Comparison of ENCODE assay signal across 35 cellular contexts in the genomic region with DNA sequence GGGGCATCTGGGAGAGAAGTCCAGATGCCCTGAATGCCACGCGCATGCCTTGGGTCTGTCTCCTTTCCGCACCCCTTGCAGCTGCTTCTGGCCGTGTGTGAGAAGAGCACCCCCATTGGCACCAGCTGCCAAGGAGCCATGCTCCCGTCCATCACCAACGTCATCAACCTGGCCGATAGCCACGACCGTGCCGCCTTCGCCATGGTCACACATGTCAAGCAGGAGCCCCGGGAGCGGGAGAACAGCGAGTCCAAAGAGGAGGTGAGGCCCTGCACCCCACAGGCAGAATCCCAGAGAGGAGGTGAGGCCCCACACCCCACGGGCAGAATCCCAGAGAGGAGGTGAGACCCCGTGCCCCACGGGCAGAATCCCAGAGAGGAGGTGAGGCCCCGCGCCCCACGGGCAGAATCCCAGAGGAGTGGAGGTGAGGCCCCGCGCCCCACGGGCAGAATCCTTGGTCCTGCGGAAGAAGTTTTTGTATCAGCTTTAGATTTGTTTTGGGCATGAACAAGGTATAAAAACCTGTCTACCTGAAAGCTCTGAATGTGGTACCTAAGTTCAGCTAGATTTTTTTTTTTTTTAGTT.
"Had no signal": no experiment of that assay in that cellular context is flagged by ENCODE, and none has a peak within 500 bp of the region (broad histone marks: within the 10 kb centered on the region; RNA-seq: fewer than 3 reads in every experiment).

No MANE protein-coding gene starts in this region.

- ATAC-seq: activated T-cell treated with anti-CD3 and anti-CD28 coated beads, Interleukin-2, amount 50 U/mL, for 4 hours; body of pancreas; PC-3; SK-N-SH treated with all-trans-retinoic acid at 6 μM for 48 hours; T-cell; T-helper 17 cell had no signal

- H3K27me3 ChIP-seq: adrenal gland, body of pancreas, breast epithelium, MG63, Peyer's patch had no signal

- DNase-seq: activated B cell treated with CpG ODN at 0.5 μM for 24 hours; activated CD4-positive, alpha-beta memory T cell treated with anti-CD3 and anti-CD28 coated beads for 36 hours; activated CD4-positive, alpha-beta T cell treated with anti-CD3 and anti-CD28 coated beads for 4 hours; activated CD4-positive, alpha-beta T cell treated with anti-CD3 and anti-CD28 coated beads, Interleukin-2, amount 50 U/mL, for 1 hour; activated CD4-positive, CD25-positive, alpha-beta regulatory T cell treated with anti-CD3 and anti-CD28 coated beads, Interleukin-2, amount 50 U/mL, for 72 hours; activated CD8-positive, alpha-beta memory T cell treated with anti-CD3 and anti-CD28 coated beads, Interleukin-2, amount 50 U/mL, for 4 hours; activated naive CD4-positive, alpha-beta T cell; activated T-cell treated with anti-CD3 and anti-CD28 coated beads for 4 hours; activated T-cell treated with anti-CD3 and anti-CD28 coated beads, Interleukin-2, amount 50 U/mL, for 4 hours; adrenal gland; body of pancreas; Kasumi-1; KG1; MG63; NCI-H1048; NCI-H1105 treated with DMSO at 0.1 percent for 48 hours; NCI-H1436; NCI-H1694; NCI-H1930; NCI-H510A; NCI-H526; NCI-H748 treated with DMSO at 0.1 percent for 48 hours; NK-92 treated with Interleukin-12 subunit alpha and Interleukin-12 subunit beta, amount 100 ng/mL, for 24 hours; PC-3; Peyer's patch; RPMI8226; SIG-M5; T-cell; T-helper 17 cell; T-helper 9 cell had no signal

- H3K4me3 ChIP-seq: adrenal gland, body of pancreas, breast epithelium, MG63, Peyer's patch had no signal

- FAIRE-seq: astrocyte had no signal

- H3K27ac Mint-ChIP-seq: activated B cell treated with CpG ODN at 0.5 μM for 24 hours; activated CD4-positive, alpha-beta memory T cell treated with anti-CD3 and anti-CD28 coated beads for 36 hours; activated naive CD4-positive, alpha-beta T cell treated with anti-CD3 and anti-CD28 coated beads, Interleukin-2, amount 50 U/mL, for 24 hours; activated T-helper 1 cell treated with anti-CD3 and anti-CD28 coated beads, Interleukin-12 subunit alpha, Interleukin-12 subunit beta, Interleukin-2, Interleukin-4 antibody, amounts not matched to agents 30 ng/mL and 10 ng/mL and 1 ng/mL, durations not matched to agents 14 hours and 24 hours and 36 hours; T-cell; T-helper 17 cell had no signal

- H3K9me3 ChIP-seq: adrenal gland, body of pancreas, breast epithelium, MG63, Peyer's patch had no signal

- H3K4me3 Mint-ChIP-seq: activated B cell treated with CpG ODN at 0.5 μM for 24 hours; activated CD4-positive, alpha-beta memory T cell treated with anti-CD3 and anti-CD28 coated beads for 36 hours; activated naive CD4-positive, alpha-beta T cell treated with anti-CD3 and anti-CD28 coated beads, Interleukin-2, amount 50 U/mL, for 24 hours; activated T-cell treated with anti-CD3 and anti-CD28 coated beads, Interleukin-2, amount 50 U/mL, for 4 hours; activated T-helper 1 cell treated with anti-CD3 and anti-CD28 coated beads, Interleukin-12 subunit alpha, Interleukin-12 subunit beta, Interleukin-2, Interleukin-4 antibody, amounts not matched to agents 30 ng/mL and 10 ng/mL and 1 ng/mL, durations not matched to agents 14 hours and 24 hours and 36 hours; T-cell; T-helper 17 cell had no signal

- H3K4me1 ChIP-seq: adrenal gland, body of pancreas, breast epithelium had no signal

- H3K27me3 Mint-ChIP-seq: activated B cell treated with CpG ODN at 0.5 μM for 24 hours; activated CD4-positive, alpha-beta memory T cell treated with anti-CD3 and anti-CD28 coated beads for 36 hours; activated naive CD4-positive, alpha-beta T cell treated with anti-CD3 and anti-CD28 coated beads, Interleukin-2, amount 50 U/mL, for 24 hours; T-cell; T-helper 17 cell had no signal

- H3K9me3 Mint-ChIP-seq: activated B cell treated with CpG ODN at 0.5 μM for 24 hours; activated CD4-positive, alpha-beta memory T cell treated with anti-CD3 and anti-CD28 coated beads for 36 hours; activated naive CD4-positive, alpha-beta T cell treated with anti-CD3 and anti-CD28 coated beads, Interleukin-2, amount 50 U/mL, for 24 hours; activated T-cell treated with anti-CD3 and anti-CD28 coated beads, Interleukin-2, amount 50 U/mL, for 4 hours; activated T-helper 1 cell treated with anti-CD3 and anti-CD28 coated beads, Interleukin-12 subunit alpha, Interleukin-12 subunit beta, Interleukin-2, Interleukin-4 antibody, amounts not matched to agents 30 ng/mL and 10 ng/mL and 1 ng/mL, durations not matched to agents 14 hours and 24 hours and 36 hours; T-cell had no signal

- H3K4me1 Mint-ChIP-seq: activated B cell treated with CpG ODN at 0.5 μM for 24 hours; activated naive CD4-positive, alpha-beta T cell treated with anti-CD3 and anti-CD28 coated beads, Interleukin-2, amount 50 U/mL, for 24 hours; T-cell had no signal

- H3K27ac ChIP-seq: adrenal gland, body of pancreas, breast epithelium had no signal
